1 cellular context compared by ENCODE assay signal in the genomic region with DNA sequence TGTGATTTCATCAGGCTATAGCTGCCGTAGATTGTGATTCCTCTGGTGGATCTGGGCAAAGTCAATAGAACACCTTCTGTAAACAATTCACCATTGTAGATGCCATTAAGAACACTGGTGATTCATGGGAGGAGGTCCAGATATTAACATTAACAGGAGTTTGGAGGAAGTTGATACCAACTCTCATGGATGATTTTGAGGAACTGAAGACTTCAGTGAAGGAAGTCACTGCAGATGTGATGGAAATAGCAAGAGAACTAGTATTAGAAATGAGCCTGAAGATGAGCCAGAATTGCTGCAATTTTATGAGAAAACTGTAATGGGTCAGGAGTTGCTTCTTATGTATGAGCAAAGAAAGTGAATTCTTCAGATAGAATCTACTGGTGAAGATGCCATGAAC.
TF ChIP-seq lines count a peak whose summit lies in the region.

No MANE protein-coding gene starts in this region.

TF ChIP-seq in GM12878, 131 proteins besides CTCF, POLR2A, EP300 and RAD21:
- TF ChIP-seq RAD51 (IDR thresholded peaks at IDR 0.05) (no peak), SPI1 (IDR thresholded peaks at IDR 0.05; ENCODE audit: borderline replicate concordance, insufficient read depth, low read depth, low read length) (0 out of 2 replicates have a peak, but pooled peaks have one; percentile 9), TAF1 (IDR thresholded peaks at IDR 0.05; ENCODE audit: borderline replicate concordance, low read depth, low read length) (no peak), SMAD5 (IDR thresholded peaks at IDR 0.05; ENCODE audit: low read depth) (no peak)
